ENCODE assay signal across 8 cellular contexts in genomic region chr10:131767716-131768115, GRCh38.
"Had no signal": no experiment of that assay in that cellular context is flagged by ENCODE, and none has a peak within 500 bp of the region (broad histone marks: within the 10 kb centered on the region; RNA-seq: fewer than 3 reads in every experiment).

No MANE protein-coding gene starts in this region.

- DNase-seq: GM23248, GOT3, H7, HFFc6, KBM-7 had no signal

- H3K4me1 Mint-ChIP-seq: IgD-negative memory B cell had no signal

- ATAC-seq: HCT116, HepG2 had no signal

- H3K9me3 Mint-ChIP-seq: IgD-negative memory B cell had no signal

- H3K27ac Mint-ChIP-seq: HFFc6, IgD-negative memory B cell had no signal

- H3K36me3 Mint-ChIP-seq: IgD-negative memory B cell had no signal

- H3K4me3 Mint-ChIP-seq: HFFc6, IgD-negative memory B cell had no signal
